1 cellular context compared by ENCODE assay signal in the genomic region with DNA sequence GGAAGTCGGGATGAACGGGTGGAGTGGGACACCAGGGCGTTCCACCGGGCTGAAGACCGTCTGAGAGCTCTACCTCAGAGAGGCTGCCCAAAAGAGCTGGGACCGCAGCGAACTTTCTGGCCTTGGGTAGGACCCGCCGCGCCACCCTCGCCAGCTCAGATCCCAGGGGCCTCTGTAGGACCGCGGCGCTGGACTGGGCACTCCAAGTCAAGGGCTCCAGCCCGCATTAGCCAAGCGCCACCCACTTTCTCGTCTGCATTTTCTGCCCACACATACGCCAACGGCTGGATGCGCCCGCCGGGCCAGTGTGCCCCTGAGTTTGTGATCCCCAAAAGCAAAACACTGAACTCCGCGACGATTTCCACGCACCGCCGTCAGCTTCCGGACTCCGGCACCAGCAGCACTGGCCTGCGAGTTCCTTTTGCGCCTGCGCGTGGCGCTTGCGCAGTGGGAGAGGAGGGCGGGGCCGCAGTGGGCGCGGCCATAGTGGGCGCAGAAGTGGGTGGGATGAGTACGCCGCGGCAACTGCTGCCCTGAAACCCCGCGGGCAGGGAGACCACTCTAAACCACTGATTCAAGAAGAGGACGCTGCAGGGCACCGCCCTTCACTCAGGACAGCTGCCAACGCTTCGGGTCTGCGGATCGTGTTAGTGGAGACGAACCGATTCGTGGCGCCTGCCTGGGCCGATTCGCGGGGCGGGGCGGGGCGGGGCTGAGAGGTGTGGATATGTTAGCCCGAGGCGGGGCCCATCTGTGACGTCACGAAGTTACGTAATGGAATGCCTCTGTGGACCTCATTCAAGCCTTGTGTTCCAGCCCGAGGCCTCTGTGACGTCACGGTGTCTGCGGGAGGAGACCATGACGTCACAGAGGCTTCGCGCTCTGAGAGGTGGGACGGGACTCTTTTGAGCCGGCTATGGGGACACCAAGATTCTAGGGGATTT.
A peak's percentile ranks its signal among the peaks of the same experiment; 100 is the strongest.
TF ChIP-seq lines count a peak whose summit lies in the region.

No MANE protein-coding gene starts in this region.

TF ChIP-seq in SK-N-SH, 30 proteins besides CTCF, POLR2A, EP300 and RAD21 (continued from another document):
- peak; percentile 96 for TF ChIP-seq POLR2AphosphoS5 (IDR thresholded peaks at IDR 0.05; ENCODE audit: low read depth, low read length)
- TF ChIP-seq NFIC (IDR thresholded peaks at IDR 0.05; ENCODE audit: borderline replicate concordance), result no peak
- TF ChIP-seq SIN3A (IDR thresholded peaks at IDR 0.05; ENCODE audit: borderline replicate concordance, low read depth, low read length), result peak; percentile 65; the same call in 1 of the 2 replicates
- TF ChIP-seq, protein P1, sequence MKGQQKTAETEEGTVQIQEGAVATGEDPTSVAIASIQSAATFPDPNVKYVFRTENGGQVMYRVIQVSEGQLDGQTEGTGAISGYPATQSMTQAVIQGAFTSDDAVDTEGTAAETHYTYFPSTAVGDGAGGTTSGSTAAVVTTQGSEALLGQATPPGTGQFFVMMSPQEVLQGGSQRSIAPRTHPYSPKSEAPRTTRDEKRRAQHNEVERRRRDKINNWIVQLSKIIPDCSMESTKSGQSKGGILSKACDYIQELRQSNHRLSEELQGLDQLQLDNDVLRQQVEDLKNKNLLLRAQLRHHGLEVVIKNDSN (IDR thresholded peaks at IDR 0.05; ENCODE audit: borderline replicate concordance, low read depth), result no peak
- TF ChIP-seq GABPA (IDR thresholded peaks at IDR 0.05; ENCODE audit: low read depth), result 0 out of 2 replicates have a peak, but pooled peaks have one; percentile 19
- TF ChIP-seq FOSL2 (IDR thresholded peaks at IDR 0.05; ENCODE audit: borderline replicate concordance, low read depth), result no peak
- TF ChIP-seq RCOR1 (IDR thresholded peaks at IDR 0.05; ENCODE audit: low read length), result peak; percentile 21; the same call in 1 of the 2 replicates
- TF ChIP-seq NRF1 (IDR thresholded peaks at IDR 0.05; ENCODE audit: low read depth, low read length), result peak; percentile 95
- TF ChIP-seq FOXM1 (IDR thresholded peaks at IDR 0.05; ENCODE audit: low read depth), result no peak; the same call in 1 of the 2 replicates
- TF ChIP-seq EZH2phosphoT487 (IDR thresholded peaks at IDR 0.05; ENCODE audit: borderline replicate concordance, low read depth), result no peak
- TF ChIP-seq SMC3 (IDR thresholded peaks at IDR 0.05; ENCODE audit: low read depth, low read length), result peak; percentile 10; the same call in 1 of the 2 replicates
- TF ChIP-seq MEF2A (IDR thresholded peaks at IDR 0.05; ENCODE audit: borderline replicate concordance, low read depth), result no peak
- TF ChIP-seq RXRA (IDR thresholded peaks at IDR 0.05; ENCODE audit: borderline replicate concordance, low read depth), result no peak
- TF ChIP-seq FOXJ3 (CRISPR knock-in tag; IDR thresholded peaks at IDR 0.05), result no peak
- TF ChIP-seq, protein P2, sequence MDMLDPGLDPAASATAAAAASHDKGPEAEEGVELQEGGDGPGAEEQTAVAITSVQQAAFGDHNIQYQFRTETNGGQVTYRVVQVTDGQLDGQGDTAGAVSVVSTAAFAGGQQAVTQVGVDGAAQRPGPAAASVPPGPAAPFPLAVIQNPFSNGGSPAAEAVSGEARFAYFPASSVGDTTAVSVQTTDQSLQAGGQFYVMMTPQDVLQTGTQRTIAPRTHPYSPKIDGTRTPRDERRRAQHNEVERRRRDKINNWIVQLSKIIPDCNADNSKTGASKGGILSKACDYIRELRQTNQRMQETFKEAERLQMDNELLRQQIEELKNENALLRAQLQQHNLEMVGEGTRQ (IDR thresholded peaks at IDR 0.05; ENCODE audit: borderline replicate concordance, low read depth, low read length), result no peak
- TF ChIP-seq CHD2 (IDR thresholded peaks at IDR 0.05; ENCODE audit: low read length, partially characterized antibody), result no peak
- TF ChIP-seq, protein P3, sequence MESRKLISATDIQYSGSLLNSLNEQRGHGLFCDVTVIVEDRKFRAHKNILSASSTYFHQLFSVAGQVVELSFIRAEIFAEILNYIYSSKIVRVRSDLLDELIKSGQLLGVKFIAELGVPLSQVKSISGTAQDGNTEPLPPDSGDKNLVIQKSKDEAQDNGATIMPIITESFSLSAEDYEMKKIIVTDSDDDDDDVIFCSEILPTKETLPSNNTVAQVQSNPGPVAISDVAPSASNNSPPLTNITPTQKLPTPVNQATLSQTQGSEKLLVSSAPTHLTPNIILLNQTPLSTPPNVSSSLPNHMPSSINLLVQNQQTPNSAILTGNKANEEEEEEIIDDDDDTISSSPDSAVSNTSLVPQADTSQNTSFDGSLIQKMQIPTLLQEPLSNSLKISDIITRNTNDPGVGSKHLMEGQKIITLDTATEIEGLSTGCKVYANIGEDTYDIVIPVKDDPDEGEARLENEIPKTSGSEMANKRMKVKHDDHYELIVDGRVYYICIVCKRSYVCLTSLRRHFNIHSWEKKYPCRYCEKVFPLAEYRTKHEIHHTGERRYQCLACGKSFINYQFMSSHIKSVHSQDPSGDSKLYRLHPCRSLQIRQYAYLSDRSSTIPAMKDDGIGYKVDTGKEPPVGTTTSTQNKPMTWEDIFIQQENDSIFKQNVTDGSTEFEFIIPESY (IDR thresholded peaks at IDR 0.05; ENCODE audit: borderline replicate concordance, low read depth), result peak; percentile 7; the same call in 1 of the 2 replicates
